7 cellular contexts compared by ENCODE assay signal in genomic region chr22:44726439-44726838, GRCh38. TPM values are rescaled to one million over a fixed set of nuclear protein-coding genes. Genes with fewer than 3 reads are reported as not detected.
"Had no signal": no experiment of that assay in that cellular context is flagged by ENCODE, and none has a peak within 500 bp of the region (broad histone marks: within the 10 kb centered on the region; RNA-seq: fewer than 3 reads in every experiment).

No MANE protein-coding gene starts in this region.

- H3K9me3 ChIP-seq: HAP-1 had no signal

- H3K4me3 ChIP-seq: GM23338, HAP-1, K562 had no signal

- H3K36me3 ChIP-seq: HAP-1 had no signal

- H3K4me1 ChIP-seq: HAP-1 had no signal

- ATAC-seq: GM23338, HCT116, K562 had no signal

- DNase-seq: HFFc6, IMR-90, KG1 had no signal

RNA-seq across cellular contexts. Expression of gene ARHGAP8, which starts 25.9 kb away (rescaled TPM):
- total RNA-seq: HFFc6 had no signal
